Comparison of ENCODE assay signal across 8 cellular contexts in the genomic region with DNA sequence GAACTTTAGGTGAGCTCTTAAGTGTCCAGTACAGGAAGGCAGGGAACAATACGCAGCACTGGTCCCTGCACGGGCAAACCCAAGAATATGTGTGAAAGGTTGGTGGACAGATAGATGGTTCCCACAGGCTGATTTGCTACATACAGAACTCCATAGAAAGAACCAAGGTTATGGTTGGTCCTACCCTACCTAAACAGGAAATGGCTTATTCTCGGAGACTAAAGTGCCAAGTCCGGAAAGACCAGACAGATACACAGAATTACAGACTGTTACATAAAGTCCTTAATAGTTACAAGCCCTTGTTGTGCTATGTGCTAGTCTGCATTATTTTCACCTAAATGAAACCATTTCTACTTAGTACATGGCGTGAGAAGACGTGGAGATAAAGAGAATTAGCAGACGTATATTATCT. TPM values are rescaled to one million over a fixed set of nuclear protein-coding genes. Genes with fewer than 3 reads are reported as not detected.
DNase-seq lines count a peak whose midpoint lies in the region; ATAC-seq and TF ChIP-seq lines count a peak whose summit lies in the region.

No MANE protein-coding gene starts in this region.

- ATAC-seq in left cardiac atrium (no peak), lower lobe of right lung (peak in 1 of 2 donors; percentile 1), upper lobe of right lung (no peak), GM21390 (IDR thresholded peaks at IDR 0.05; ENCODE audit: unreplicated experiment) (no peak), HG03565 (IDR thresholded peaks at IDR 0.05; ENCODE audit: unreplicated experiment) (no peak)

- no peak for TF ChIP-seq CTCF in left ventricle myocardium inferior (IDR thresholded peaks at IDR 0.05; ENCODE audit: borderline replicate concordance)
- TF ChIP-seq CTCF in lower lobe of right lung (IDR thresholded peaks at IDR 0.05), result no peak
- no peak for TF ChIP-seq CTCF in upper lobe of right lung (IDR thresholded peaks at IDR 0.05)

- H3K36me3 ChIP-seq in left ventricle myocardium inferior (no peaks in the 10 kb centered on the region), NT2/D1 (ENCODE audit: insufficient read depth, insufficient read length, low read length) (peaks cover 2% of the 10 kb centered on the region), lower lobe of right lung (no peaks in the 10 kb centered on the region), upper lobe of right lung (no peaks in the 10 kb centered on the region)

- intact Hi-C loops in left ventricle myocardium inferior (cut with micrococcal nuclease) (no loop called here), left cardiac atrium (cut with DNase I) (loop anchor here in 1 of 2 donors (10.0 kb wide), 1 partner anchor 144 kb away; no protein-coding TSS in a partner anchor), lower lobe of right lung (cut with DNase I) (no loop called here), upper lobe of right lung (cut with DNase I) (no loop called here)

- H3K4me3 ChIP-seq in left ventricle myocardium inferior, result peak overlapping the region; percentile 92
- peak overlapping the region; percentile 88 for H3K4me3 ChIP-seq in NT2/D1 (ENCODE audit: insufficient read length, low read depth)
- peak overlapping the region; percentile 87 for H3K4me3 ChIP-seq in lower lobe of right lung
- peak overlapping the region; percentile 96 for H3K4me3 ChIP-seq in upper lobe of right lung

- H3K27me3 ChIP-seq in left ventricle myocardium inferior (ENCODE audit: low read depth) (no peaks in the 10 kb centered on the region), NT2/D1 (ENCODE audit: insufficient read depth, insufficient read length) (peaks cover 5% of the 10 kb centered on the region), lower lobe of right lung (ENCODE audit: low read depth) (no peaks in the 10 kb centered on the region), upper lobe of right lung (no peaks in the 10 kb centered on the region)

- H3K9ac ChIP-seq in NT2/D1 (ENCODE audit: insufficient read length, low read depth), result peak overlapping the region; percentile 94

- H3K4me1 ChIP-seq in left ventricle myocardium inferior (peaks cover 65% of the 10 kb centered on the region), NT2/D1 (ENCODE audit: insufficient read depth, insufficient read length) (no peaks in the 10 kb centered on the region), lower lobe of right lung (peaks cover 40% of the 10 kb centered on the region), upper lobe of right lung (peaks cover 34% of the 10 kb centered on the region)

- DNase-seq in left ventricle myocardium inferior, result no peak
- DNase-seq in left cardiac atrium, result no peak
- no peak for DNase-seq in NT2/D1 (ENCODE audit: low read depth, low spot score)
- peak; percentile 11 for DNase-seq in central memory CD4-positive, alpha-beta T cell
- DNase-seq in lower lobe of right lung, result no peak
- DNase-seq in upper lobe of right lung, result no peak

- no peaks in the 10 kb centered on the region for H3K9me3 ChIP-seq in left ventricle myocardium inferior (replicated peaks)
- no peaks in the 10 kb centered on the region for H3K9me3 ChIP-seq in NT2/D1 (ENCODE audit: insufficient read depth, low read length)
- no peaks in the 10 kb centered on the region for H3K9me3 ChIP-seq in lower lobe of right lung
- H3K9me3 ChIP-seq in upper lobe of right lung, result no peaks in the 10 kb centered on the region

- H3K27ac ChIP-seq in left ventricle myocardium inferior (replicated peaks), result peak overlapping the region; percentile 99
- peak overlapping the region; percentile 95 for H3K27ac ChIP-seq in lower lobe of right lung
- peak overlapping the region; percentile 79 for H3K27ac ChIP-seq in upper lobe of right lung

RNA-seq across cellular contexts. Expression of a gene that starts 1.2 kb away (rescaled TPM):
- total RNA-seq in left ventricle myocardium inferior (42.8 TPM), left cardiac atrium (10 to 100 TPM; 31.1 to 31.4 TPM), lower lobe of right lung (50.7 TPM), upper lobe of right lung (55.3 TPM)
